ENCODE assay signal across 1 cellular context in the genomic region with DNA sequence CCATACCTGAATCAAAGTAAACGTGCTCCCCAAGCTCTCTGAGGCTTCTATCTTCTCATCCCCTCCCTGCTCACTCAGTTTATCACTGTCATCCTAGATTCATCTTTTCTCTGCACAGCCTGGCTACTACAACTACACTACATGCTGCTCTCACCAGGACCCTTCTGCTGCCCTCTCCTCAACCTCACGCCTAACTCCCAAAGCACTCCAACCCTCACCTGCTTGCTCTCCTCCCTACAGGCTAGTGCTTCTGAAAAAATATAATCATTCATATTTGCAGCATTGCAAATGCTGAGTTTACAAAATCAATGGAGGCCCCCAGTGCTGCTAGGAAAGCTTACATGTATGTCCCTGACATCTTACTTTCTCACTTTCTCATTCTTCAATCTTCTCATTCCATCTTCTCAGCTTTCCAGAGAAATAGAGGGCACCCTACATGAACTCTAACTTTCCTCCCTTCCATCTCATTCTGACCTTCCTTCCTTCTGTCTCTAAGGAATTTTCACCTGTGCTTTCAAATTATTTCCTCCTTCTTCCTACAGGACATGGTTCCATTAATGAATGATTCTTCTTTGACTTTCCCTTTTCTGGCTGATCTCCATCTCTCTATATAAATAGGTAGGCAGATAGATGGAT.
TF ChIP-seq lines count a peak whose summit lies in the region.

No MANE protein-coding gene starts in this region.

TF ChIP-seq in IMR-90, 13 proteins besides CTCF, POLR2A, EP300 and RAD21:
- no peak for TF ChIP-seq RFX5 (IDR thresholded peaks at IDR 0.05; ENCODE audit: low read depth, low read length)
- no peak for TF ChIP-seq MAZ (IDR thresholded peaks at IDR 0.05; ENCODE audit: borderline replicate concordance, low read depth, low read length)
- TF ChIP-seq MAFK (IDR thresholded peaks at IDR 0.05; ENCODE audit: low read depth, low read length), result 0 out of 2 replicates have a peak, but pooled peaks have one; percentile 20
- TF ChIP-seq BHLHE40 (IDR thresholded peaks at IDR 0.05; ENCODE audit: low read depth, low read length), result no peak
